Comparison of ENCODE assay signal across 22 cellular contexts in genomic region chr17:78742901-78743300, GRCh38. TPM values are rescaled to one million over a fixed set of nuclear protein-coding genes. Genes with fewer than 3 reads are reported as not detected.
DNase-seq lines count a peak whose midpoint lies in the region; ATAC-seq, FAIRE-seq and TF ChIP-seq lines count a peak whose summit lies in the region.
"Had no signal": no experiment of that assay in that cellular context is flagged by ENCODE, and none has a peak within 500 bp of the region (broad histone marks: within the 10 kb centered on the region; RNA-seq: fewer than 3 reads in every experiment).

No MANE protein-coding gene starts in this region.

- H3K9me3 Mint-ChIP-seq in activated B cell treated with CpG ODN at 0.5 μM for 24 hours (no peaks in the 10 kb centered on the region), endothelial cell (ENCODE audit: unreplicated experiment) (no peaks in the 10 kb centered on the region)
- H3K9me3 Mint-ChIP-seq: mesothelial cell of epicardium had no signal

- peaks cover 93% of the 10 kb centered on the region for H3K4me1 Mint-ChIP-seq in activated B cell treated with CpG ODN at 0.5 μM for 24 hours
- peaks cover 73% of the 10 kb centered on the region for H3K4me1 Mint-ChIP-seq in endothelial cell (ENCODE audit: unreplicated experiment)

- H3K4me2 ChIP-seq in A549 = no peak overlapping the region
- peak overlapping the region; percentile 65 to 99 (median 94) for H3K4me2 ChIP-seq in BLaER1 treated with 17β-estradiol and CSF1 and Interleukin-3, amounts not matched to agents 10 nM and 100 nM

- H4K20me1 ChIP-seq in BLaER1 treated with 17β-estradiol and CSF1 and Interleukin-3, amounts not matched to agents 10 nM and 100 nM = peaks cover 0 to 83% (median 12%) of the 10 kb centered on the region in 11 experiments; a peak in 13 of 22 replicates

- no peak for DNase-seq in A549 (ENCODE audit: low read depth in 1 of 2, low spot score in 1 of 2)
- DNase-seq in activated B cell treated with CpG ODN at 0.5 μM for 24 hours = no peak
- DNase-seq in endothelial cell (ENCODE audit: low spot score) = no peak
- DNase-seq in HK-2 (ENCODE audit: unreplicated experiment) = no peak
- DNase-seq in hippocampal formation (lab: John Stamatoyannopoulos, UW) = no peak
- no peak for DNase-seq in GM19239 (ENCODE audit: insufficient read length, low spot score)
- DNase-seq: AML-193; amniotic stem cell; cortex of kidney; heart left ventricle; left lung; NCI-H1417 treated with DMSO at 0.1 percent for 48 hours; NCI-H2171; NCI-H526; posterior cingulate gyrus; stimulated activated naive CD8-positive, alpha-beta T cell treated with anti-CD3 and anti-CD28 coated beads, Interleukin-15, Interleukin-2, amounts not matched to agents 100 U/mL and 50 U/mL, for 24 hours; transverse colon had no signal

- no peaks in the 10 kb centered on the region for H3K9me3 ChIP-seq in A549
- no peaks in the 10 kb centered on the region for H3K9me3 ChIP-seq in BLaER1 treated with 17β-estradiol and CSF1 and Interleukin-3, amounts not matched to agents 10 nM and 100 nM (replicated peaks in 1 of 11)
- H3K9me3 ChIP-seq: heart left ventricle, left lung, transverse colon had no signal

- ATAC-seq in A549 = no peak
- ATAC-seq in activated B cell treated with CpG ODN at 0.5 μM for 24 hours (ENCODE audit: low read depth) = no peak
- ATAC-seq: heart left ventricle; left lung; stimulated activated naive CD8-positive, alpha-beta T cell treated with anti-CD3 and anti-CD28 coated beads, Interleukin-15, Interleukin-2, amounts not matched to agents 100 U/mL and 50 U/mL, for 24 hours had no signal

- H3K36me3 ChIP-seq in BLaER1 treated with 17β-estradiol and CSF1 and Interleukin-3, amounts not matched to agents 10 nM and 100 nM = peaks cover 0 to 40% (median 14%) of the 10 kb centered on the region in 11 experiments; a peak in 12 of 22 replicates
- H3K36me3 ChIP-seq: left lung, transverse colon had no signal

- no peak overlapping the region for H3K27ac ChIP-seq in A549
- H3K27ac ChIP-seq in BLaER1 treated with 17β-estradiol and CSF1 and Interleukin-3, amounts not matched to agents 10 nM and 100 nM = peak overlapping the region in 5 of 11 experiments; percentile 13 to 84 (median 73); a peak in 7 of 22 replicates
- H3K27ac ChIP-seq: transverse colon had no signal

- no peak for TF ChIP-seq CTCF in A549 (IDR thresholded peaks at IDR 0.05)
- no peak for TF ChIP-seq CTCF in activated B cell treated with CpG ODN at 0.5 μM for 24 hours (IDR thresholded peaks at IDR 0.05)
- no peak for TF ChIP-seq CTCF in endothelial cell (IDR thresholded peaks at IDR 0.05; ENCODE audit: unreplicated experiment)

- CTCF ChIA-PET in A549 (lab: Yijun Ruan, JAX) (interaction anchor here (0.7 to 6.3 kb wide), 14 partner anchors 9 to 493 kb away, joined by 3 to 60 read pairs (median 4); no protein-coding TSS in a partner anchor), activated B cell treated with CpG ODN at 0.5 μM for 24 hours (lab: Charles Lee) (interaction anchor here (0.9 to 1.7 kb wide), 6 partner anchors 26 to 321 kb away, joined by 3 read pairs; no protein-coding TSS in a partner anchor)

- H3K4me3 ChIP-seq in A549 = no peak overlapping the region
- H3K4me3 ChIP-seq in BLaER1 treated with 17β-estradiol and CSF1 and Interleukin-3, amounts not matched to agents 10 nM and 100 nM = no peak overlapping the region
- H3K4me3 ChIP-seq: heart left ventricle, left lung, transverse colon had no signal

- H3K36me3 Mint-ChIP-seq in activated B cell treated with CpG ODN at 0.5 μM for 24 hours (ENCODE audit: low read depth) (peaks cover 23% of the 10 kb centered on the region), endothelial cell (ENCODE audit: low read depth, unreplicated experiment) (peaks cover 6% of the 10 kb centered on the region)

- intact Hi-C loops in activated B cell treated with CpG ODN at 0.5 μM for 24 hours (cut with micrococcal nuclease) = no loop called here

- peak overlapping the region in 2 of 11 experiments; percentile 3 to 62; a peak in 3 of 22 replicates for H3K9ac ChIP-seq in BLaER1 treated with 17β-estradiol and CSF1 and Interleukin-3, amounts not matched to agents 10 nM and 100 nM

- H3K27me3 Mint-ChIP-seq in activated B cell treated with CpG ODN at 0.5 μM for 24 hours (no peaks in the 10 kb centered on the region), endothelial cell (ENCODE audit: unreplicated experiment) (peaks cover 4% of the 10 kb centered on the region)

- WGBS in A549 (ENCODE audit: missing lambda C conversion rate) = 94% methylated on average over 5 of the region's 5 CpGs

- POLR2A ChIA-PET in A549 (lab: Yijun Ruan, JAX) = no interaction called here
- POLR2A ChIA-PET in activated B cell treated with CpG ODN at 0.5 μM for 24 hours (lab: Charles Lee) = interaction anchor here (1.2 to 1.9 kb wide), 3 partner anchors 9 to 37 kb away, joined by 5 to 10 read pairs (median 6); no protein-coding TSS in a partner anchor

- H3K4me1 ChIP-seq in A549 = peaks cover 26% of the 10 kb centered on the region; the same call in 2 of the 3 replicates
- peaks cover 98 to 100% (median 100%) of the 10 kb centered on the region in 10 experiments for H3K4me1 ChIP-seq in BLaER1 treated with 17β-estradiol and CSF1 and Interleukin-3, amounts not matched to agents 10 nM and 100 nM

- no peak for FAIRE-seq in A549 (lab: Jason Lieb, UNC)
- FAIRE-seq in GM19239 (lab: Jason Lieb, UNC) = no peak
- FAIRE-seq: bronchial epithelial cell, endothelial cell of umbilical vein, GM18507 had no signal

- peak overlapping the region; percentile 65 for H3K27ac Mint-ChIP-seq in activated B cell treated with CpG ODN at 0.5 μM for 24 hours
- peak overlapping the region; percentile 83 for H3K27ac Mint-ChIP-seq in endothelial cell (ENCODE audit: unreplicated experiment)
- H3K27ac Mint-ChIP-seq: mesothelial cell of epicardium had no signal

- H3K27me3 ChIP-seq in BLaER1 treated with 17β-estradiol and CSF1 and Interleukin-3, amounts not matched to agents 10 nM and 100 nM = no peaks in the 10 kb centered on the region
- H3K27me3 ChIP-seq: heart left ventricle, left lung, transverse colon had no signal

- no peak for TF ChIP-seq EP300 in A549 (IDR thresholded peaks at IDR 0.05)

- H3K4me3 Mint-ChIP-seq in activated B cell treated with CpG ODN at 0.5 μM for 24 hours (no peak overlapping the region), endothelial cell (ENCODE audit: unreplicated experiment) (no peak overlapping the region)
- H3K4me3 Mint-ChIP-seq: mesothelial cell of epicardium had no signal

- no peak for TF ChIP-seq POLR2A in A549 (IDR thresholded peaks at IDR 0.05; ENCODE audit: low read length)

- no peak for TF ChIP-seq RAD21 in A549 (conservative IDR thresholded peaks at IDR 0.05 in 1 of 2, IDR thresholded peaks at IDR 0.05 in 1 of 2)

TF ChIP-seq in A549, 52 proteins besides CTCF, POLR2A, EP300 and RAD21:
- TF ChIP-seq CEBPB (IDR thresholded peaks at IDR 0.05) = peak; percentile 25 to 61; a peak in 2 of 4 replicates
- TF ChIP-seq, protein P1, sequence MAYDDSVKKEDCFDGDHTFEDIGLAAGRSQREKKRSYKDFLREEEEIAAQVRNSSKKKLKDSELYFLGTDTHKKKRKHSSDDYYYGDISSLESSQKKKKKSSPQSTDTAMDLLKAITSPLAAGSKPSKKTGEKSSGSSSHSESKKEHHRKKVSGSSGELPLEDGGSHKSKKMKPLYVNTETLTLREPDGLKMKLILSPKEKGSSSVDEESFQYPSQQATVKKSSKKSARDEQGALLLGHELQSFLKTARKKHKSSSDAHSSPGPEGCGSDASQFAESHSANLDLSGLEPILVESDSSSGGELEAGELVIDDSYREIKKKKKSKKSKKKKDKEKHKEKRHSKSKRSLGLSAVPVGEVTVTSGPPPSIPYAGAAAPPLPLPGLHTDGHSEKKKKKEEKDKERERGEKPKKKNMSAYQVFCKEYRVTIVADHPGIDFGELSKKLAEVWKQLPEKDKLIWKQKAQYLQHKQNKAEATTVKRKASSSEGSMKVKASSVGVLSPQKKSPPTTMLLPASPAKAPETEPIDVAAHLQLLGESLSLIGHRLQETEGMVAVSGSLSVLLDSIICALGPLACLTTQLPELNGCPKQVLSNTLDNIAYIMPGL (CRISPR knock-in tag; IDR thresholded peaks at IDR 0.05; ENCODE audit: borderline replicate concordance) = no peak

RNA-seq across cellular contexts. Expression of gene CYTH1, which starts 39.2 kb away (rescaled TPM):
- polyA plus RNA-seq in A549 (2011; rRNA removed) = 36.0 and 38.5 TPM in 2 replicates
- 27.3 and 34.2 TPM in 2 replicates for polyA plus RNA-seq in A549 (2012; cell fraction: cytosol; rRNA removed)
- 72.4 and 88.1 TPM in 2 replicates for polyA plus RNA-seq in A549 (2012; cell fraction: nucleus; rRNA removed)
- polyA plus RNA-seq in A549 (2017; fragmentation: RNase III; extraction: RNeasy Plus Mini Kit Qiagen cat#74134 plus additional on column Dnase treatment) = 45.9 to 54.3 TPM (median 46.2 TPM) in 3 replicates
- 32.0 and 37.1 TPM in 2 replicates for polyA minus RNA-seq in A549 (2011; rRNA and poly(A)+ RNA removed)
- 368 and 391 TPM in 2 replicates for total RNA-seq in activated B cell treated with CpG ODN at 0.5 μM for 24 hours
- total RNA-seq in endothelial cell (ENCODE audit: unreplicated experiment) = 73.3 TPM
